18 cellular contexts compared by ENCODE assay signal in the genomic region with DNA sequence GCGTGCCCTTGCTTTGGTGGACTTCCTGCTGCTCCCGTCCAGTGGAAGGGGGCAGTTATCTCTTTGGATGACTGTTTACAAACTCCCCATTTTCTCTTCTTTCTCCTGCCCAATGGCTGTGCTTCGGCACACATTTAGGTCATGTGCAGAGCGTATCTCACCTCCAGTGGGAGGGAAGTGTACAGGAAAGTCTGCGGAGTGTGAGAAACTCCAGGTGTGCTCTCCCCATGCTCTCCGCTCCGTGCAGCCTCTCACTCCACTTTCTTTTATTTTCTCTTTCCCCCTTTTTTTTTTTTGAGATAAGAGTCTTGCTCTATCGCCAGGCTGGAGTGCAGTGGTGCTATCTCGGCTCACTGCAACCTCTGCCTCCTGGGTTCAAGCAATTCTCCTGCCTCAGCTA. TPM values are rescaled to one million over a fixed set of nuclear protein-coding genes. Genes with fewer than 3 reads are reported as not detected.
DNase-seq lines count a peak whose midpoint lies in the region; ATAC-seq and TF ChIP-seq lines count a peak whose summit lies in the region.
"Had no signal": no experiment of that assay in that cellular context is flagged by ENCODE, and none has a peak within 500 bp of the region (broad histone marks: within the 10 kb centered on the region; RNA-seq: fewer than 3 reads in every experiment).

No MANE protein-coding gene starts in this region.

- H3K27ac ChIP-seq in right atrium auricular region (peak overlapping the region; percentile 71 to 74), cingulate gyrus (ENCODE audit: low read depth, low read length) (peak overlapping the region; percentile 98), psoas muscle (peak overlapping the region; percentile 23)
- H3K27ac ChIP-seq: PC-9 had no signal

- H3K4me1 ChIP-seq in right atrium auricular region = peaks cover 0 to 41% of the 10 kb centered on the region in 2 donors
- peaks cover 46% of the 10 kb centered on the region for H3K4me1 ChIP-seq in psoas muscle

- DNase-seq in right atrium auricular region (ENCODE audit: low spot score) (no peak), left ventricle myocardium superior (no peak), psoas muscle (no peak), dermis blood vessel endothelial cell (no peak)
- DNase-seq: activated B cell treated with CpG ODN at 0.5 μM for 24 hours; activated CD4-positive, alpha-beta T cell treated with anti-CD3 and anti-CD28 coated beads, Interleukin-2, amount 50 U/mL, for 48 hours; activated CD8-positive, alpha-beta memory T cell treated with anti-CD3 and anti-CD28 coated beads, Interleukin-2, amount 50 U/mL, for 4 hours; aorta; CD4-positive, CD25-positive, alpha-beta regulatory T cell; MM.1S; NCI-H446 treated with DMSO at 0.1 percent for 48 hours; PC-9 had no signal

- H3K9me3 ChIP-seq in right atrium auricular region (no peaks in the 10 kb centered on the region), psoas muscle (no peaks in the 10 kb centered on the region)
- H3K9me3 ChIP-seq: prostate gland had no signal

- TF ChIP-seq CTCF in right atrium auricular region (IDR thresholded peaks at IDR 0.05) (no peak), psoas muscle (IDR thresholded peaks at IDR 0.05) (no peak)

- H3K27me3 ChIP-seq in right atrium auricular region = no peaks in the 10 kb centered on the region
- H3K27me3 ChIP-seq in psoas muscle (ENCODE audit: insufficient read depth in 3 of 3, low read length in 2 of 3) = no peaks in the 10 kb centered on the region

- intact Hi-C loops in left ventricle myocardium superior (cut with micrococcal nuclease) (no loop called here), psoas muscle (cut with DNase I) (no loop called here)

- H3K4me3 ChIP-seq in right atrium auricular region = no peak overlapping the region
- no peak overlapping the region for H3K4me3 ChIP-seq in psoas muscle
- H3K4me3 ChIP-seq: PC-9, prostate gland had no signal

- ATAC-seq in left ventricle myocardium superior = no peak
- no peak for ATAC-seq in psoas muscle
- ATAC-seq in HG02623 (IDR thresholded peaks at IDR 0.05; ENCODE audit: unreplicated experiment) = no peak
- ATAC-seq in GM21717 (IDR thresholded peaks at IDR 0.05; ENCODE audit: unreplicated experiment) = no peak
- ATAC-seq: activated naive CD4-positive, alpha-beta T cell treated with anti-CD3 and anti-CD28 coated beads, Interleukin-2, amount 50 U/mL, for 72 hours; activated T-helper 17 cell treated with anti-CD3 and anti-CD28 coated beads, Interleukin-2, amount 50 U/mL, for 72 hours had no signal

- 73 to 77% (median 76%) methylated on average over 9 of the region's 9 CpGs for WGBS in psoas muscle, 3 donors

- H3K36me3 ChIP-seq in right atrium auricular region (no peaks in the 10 kb centered on the region), psoas muscle (ENCODE audit: insufficient read depth in 1 of 2, low read depth in 1 of 2) (no peaks in the 10 kb centered on the region)
- H3K36me3 ChIP-seq: prostate gland had no signal

RNA-seq across cellular contexts. Expression of gene TEF, which starts 11.9 kb away (rescaled TPM):
- total RNA-seq in right atrium auricular region (10 to 100 TPM; 12.7 to 14.2 TPM), left ventricle myocardium superior (25.4 TPM), psoas muscle (10 to 100 TPM; 11.7 to 23.9 (median 16.1) TPM), dermis blood vessel endothelial cell (4.3 and 7.4 TPM in 2 replicates)
- 1 to 10 TPM; 2.0 to 7.8 (median 6.2) TPM for polyA plus RNA-seq in psoas muscle

Comparison
In these comparisons a context has a peak if more than half of its experiments do, and no peak if none do; other contexts are left out.
1. H3K27ac ChIP-seq: peak in every context shown above with its lines; median percentile 98 in cingulate gyrus; 72 in right atrium auricular region; 23 in psoas muscle.